Comparison of ENCODE assay signal across 13 cellular contexts in genomic region chr5:139575751-139576150, GRCh38. TPM values are rescaled to one million over a fixed set of nuclear protein-coding genes. Genes with fewer than 3 reads are reported as not detected.
DNase-seq lines count a peak whose midpoint lies in the region; ATAC-seq and TF ChIP-seq lines count a peak whose summit lies in the region.
"Had no signal": no experiment of that assay in that cellular context is flagged by ENCODE, and none has a peak within 500 bp of the region (broad histone marks: within the 10 kb centered on the region; RNA-seq: fewer than 3 reads in every experiment).

No MANE protein-coding gene starts in this region.

- H3K27ac Mint-ChIP-seq in memory B cell: peak overlapping the region; percentile 65

- peaks cover 59% of the 10 kb centered on the region for H4K20me1 ChIP-seq in osteoblast (ENCODE audit: insufficient read depth, low read length)

- intact Hi-C loops in posterior cingulate gyrus (cut with DNase I): no loop called here
- intact Hi-C loops in posterior vena cava (cut with DNase I): no loop called here

- H3K4me3 Mint-ChIP-seq in activated T-cell treated with anti-CD3 and anti-CD28 coated beads, Interleukin-2, amount 50 U/mL, for 4 hours: peak overlapping the region; percentile 46
- H3K4me3 Mint-ChIP-seq in memory B cell: peak overlapping the region; percentile 57

- no peak overlapping the region for H3K4me3 ChIP-seq in osteoblast (ENCODE audit: insufficient read depth, low read length)
- H3K4me3 ChIP-seq: HAP-1 had no signal

- H2AFZ ChIP-seq in osteoblast (ENCODE audit: low read length): no peak overlapping the region

- peaks cover 3% of the 10 kb centered on the region for H3K4me1 ChIP-seq in osteoblast (ENCODE audit: insufficient read depth, low read length)
- H3K4me1 ChIP-seq: HAP-1 had no signal

- H3K27me3 Mint-ChIP-seq in activated T-cell treated with anti-CD3 and anti-CD28 coated beads, Interleukin-2, amount 50 U/mL, for 4 hours (ENCODE audit: low read depth): no peaks in the 10 kb centered on the region
- no peaks in the 10 kb centered on the region for H3K27me3 Mint-ChIP-seq in memory B cell

- no peaks in the 10 kb centered on the region for H3K9me3 Mint-ChIP-seq in activated T-cell treated with anti-CD3 and anti-CD28 coated beads, Interleukin-2, amount 50 U/mL, for 4 hours
- no peaks in the 10 kb centered on the region for H3K9me3 Mint-ChIP-seq in memory B cell

- H3K27ac ChIP-seq in osteoblast (ENCODE audit: low read depth, low read length): no peak overlapping the region
- H3K27ac ChIP-seq: neutrophil had no signal

- peaks cover 96% of the 10 kb centered on the region for H3K79me2 ChIP-seq in osteoblast (ENCODE audit: insufficient read depth, low read length)

- no peak for TF ChIP-seq CTCF in osteoblast (IDR thresholded peaks at IDR 0.05; ENCODE audit: extremely low read depth, low read depth, low read length)

- DNase-seq in stimulated activated CD4-positive, alpha-beta T cell treated with anti-CD3 and anti-CD28 coated beads, Interleukin-15, amount 100 ng/mL, for 24 hours: peak; percentile 48
- DNase-seq in stimulated activated CD4-positive, alpha-beta T cell treated with anti-CD3 and anti-CD28 coated beads, Interleukin-4, amount 100 ng/mL, for 1 hour: no peak
- DNase-seq in activated T-cell treated with anti-CD3 and anti-CD28 coated beads, Interleukin-2, amount 50 U/mL, for 4 hours: no peak
- DNase-seq in memory B cell (ENCODE audit: low spot score in 2 of 2) (no peak), osteoblast (ENCODE audit: insufficient read length, low spot score, missing footprints) (no peak), posterior cingulate gyrus (no peak), posterior vena cava (ENCODE audit: low spot score) (no peak), NCI-H1417 treated with DMSO at 0.1 percent for 48 hours (lab: John Stamatoyannopoulos, UW) (no peak)
- DNase-seq: activated CD8-positive, alpha-beta memory T cell treated with anti-CD3 and anti-CD28 coated beads for 24 hours; glutamatergic neuron; NCI-H1436 treated with DMSO at 0.1 percent for 48 hours had no signal

- H3K27me3 ChIP-seq in osteoblast (ENCODE audit: insufficient read depth, low read length): no peaks in the 10 kb centered on the region
- H3K27me3 ChIP-seq: neutrophil had no signal

- ATAC-seq in activated T-cell treated with anti-CD3 and anti-CD28 coated beads, Interleukin-2, amount 50 U/mL, for 4 hours: peak; percentile 76 to 77
- ATAC-seq in memory B cell (ENCODE audit: low read depth): no peak

- no peak overlapping the region for H3K4me2 ChIP-seq in osteoblast (ENCODE audit: insufficient read depth, low read length)

- H3K36me3 ChIP-seq in osteoblast (ENCODE audit: insufficient read depth, low read length): no peaks in the 10 kb centered on the region
- H3K36me3 ChIP-seq: neutrophil had no signal

- H3K9me3 ChIP-seq in osteoblast (ENCODE audit: low read depth, low read length): no peaks in the 10 kb centered on the region
- H3K9me3 ChIP-seq: HAP-1, neutrophil had no signal

- H3K36me3 Mint-ChIP-seq in activated T-cell treated with anti-CD3 and anti-CD28 coated beads, Interleukin-2, amount 50 U/mL, for 4 hours (ENCODE audit: insufficient read depth): peaks cover 10% of the 10 kb centered on the region
- peaks cover 8% of the 10 kb centered on the region for H3K36me3 Mint-ChIP-seq in memory B cell

- peaks cover 65% of the 10 kb centered on the region for H3K4me1 Mint-ChIP-seq in activated T-cell treated with anti-CD3 and anti-CD28 coated beads, Interleukin-2, amount 50 U/mL, for 4 hours (ENCODE audit: low read depth)
- H3K4me1 Mint-ChIP-seq in memory B cell: peaks cover 42% of the 10 kb centered on the region

RNA-seq across cellular contexts. Expression of gene UBE2D2, which starts 14.6 kb away (rescaled TPM):
- total RNA-seq in activated T-cell treated with anti-CD3 and anti-CD28 coated beads, Interleukin-2, amount 50 U/mL, for 4 hours: 100 to 1,000 TPM; 197 to 223 (median 214) TPM
- 52.8 and 58.6 TPM in 2 replicates for total RNA-seq in osteoblast
- 100 to 1,000 TPM; 105 to 132 TPM for total RNA-seq in posterior vena cava
